In the genomic region with DNA sequence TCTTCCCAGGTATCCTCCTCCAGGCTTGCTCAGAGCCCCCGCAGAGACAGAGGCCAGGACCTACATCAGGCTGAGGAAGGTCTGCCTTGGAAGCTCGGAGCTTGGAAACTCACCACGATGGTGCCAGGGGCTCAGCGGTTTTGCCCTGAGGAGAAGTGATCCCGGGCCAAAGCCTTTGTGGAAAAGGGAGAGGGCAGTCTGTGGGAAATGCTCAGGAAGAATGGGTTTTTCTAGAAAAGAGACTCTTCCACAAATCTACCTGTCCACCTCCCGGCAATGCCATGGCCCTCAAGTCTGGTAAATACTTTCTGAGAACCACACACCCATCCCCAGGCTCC, we compare ENCODE assay signal across 21 cellular contexts. TPM values are rescaled to one million over a fixed set of nuclear protein-coding genes. Genes with fewer than 3 reads are reported as not detected.
DNase-seq lines count a peak whose midpoint lies in the region; ATAC-seq and TF ChIP-seq lines count a peak whose summit lies in the region.
"Had no signal": no experiment of that assay in that cellular context is flagged by ENCODE, and none has a peak within 500 bp of the region (broad histone marks: within the 10 kb centered on the region; RNA-seq: fewer than 3 reads in every experiment).

No MANE protein-coding gene starts in this region.

- no peak overlapping the region for H3K4me3 ChIP-seq in mucosa of descending colon
- H3K4me3 ChIP-seq: MG63, SJCRH30 had no signal

- peaks cover 87% of the 10 kb centered on the region for H3K4me1 Mint-ChIP-seq in activated naive CD4-positive, alpha-beta T cell treated with anti-CD3 and anti-CD28 coated beads, Interleukin-2, amount 50 U/mL, for 24 hours
- H3K4me1 Mint-ChIP-seq in effector memory CD8-positive, alpha-beta T cell (ENCODE audit: low read depth in 2 of 2): peaks cover 59 to 61% of the 10 kb centered on the region in 2 donors
- H3K4me1 Mint-ChIP-seq in stimulated activated effector memory CD8-positive, alpha-beta T cell treated with anti-CD3 and anti-CD28 coated beads, Interleukin-12 subunit alpha, Interleukin-12 subunit beta, amount 100 ng/mL, for 72 hours: peaks cover 57% of the 10 kb centered on the region

- no peaks in the 10 kb centered on the region for H3K9me3 ChIP-seq in mucosa of descending colon
- H3K9me3 ChIP-seq: MG63, SJCRH30 had no signal

- H3K4me1 ChIP-seq in mucosa of descending colon (ENCODE audit: low read depth): no peaks in the 10 kb centered on the region
- H3K4me1 ChIP-seq: SJCRH30 had no signal

- no peak for DNase-seq in activated naive CD4-positive, alpha-beta T cell treated with anti-CD3 and anti-CD28 coated beads, Interleukin-2, amount 50 U/mL, for 16 hours
- DNase-seq in D341Med (ENCODE audit: low spot score) (peak; percentile 3), mucosa of descending colon (no peak)
- no peak for DNase-seq in effector memory CD8-positive, alpha-beta T cell
- DNase-seq in stimulated activated effector memory CD8-positive, alpha-beta T cell treated with anti-CD3 and anti-CD28 coated beads, Interleukin-12 subunit alpha, Interleukin-12 subunit beta, amount 100 ng/mL, for 72 hours (ENCODE audit: low spot score in 2 of 2): no peak
- DNase-seq: AML-193, DMS 273 treated with DMSO at 0.1 percent for 48 hours, IMR-90, Karpas-422, MG63, NCI-H1092, NCI-H146, NCI-H2081, NCI-H510A, NCI-H774, PC-3, SJCRH30 had no signal

- H3K36me3 ChIP-seq in mucosa of descending colon (ENCODE audit: low read depth): no peaks in the 10 kb centered on the region
- H3K36me3 ChIP-seq: MG63, SJCRH30 had no signal

- H3K36me3 Mint-ChIP-seq in activated naive CD4-positive, alpha-beta T cell treated with anti-CD3 and anti-CD28 coated beads, Interleukin-2, amount 50 U/mL, for 24 hours: peaks cover 2% of the 10 kb centered on the region
- peaks cover 11% of the 10 kb centered on the region for H3K36me3 Mint-ChIP-seq in effector memory CD8-positive, alpha-beta T cell (ENCODE audit: insufficient read depth)
- H3K36me3 Mint-ChIP-seq in stimulated activated effector memory CD8-positive, alpha-beta T cell treated with anti-CD3 and anti-CD28 coated beads, Interleukin-12 subunit alpha, Interleukin-12 subunit beta, amount 100 ng/mL, for 72 hours: no peaks in the 10 kb centered on the region

- no peaks in the 10 kb centered on the region for H3K27me3 Mint-ChIP-seq in activated naive CD4-positive, alpha-beta T cell treated with anti-CD3 and anti-CD28 coated beads, Interleukin-2, amount 50 U/mL, for 24 hours
- H3K27me3 Mint-ChIP-seq in effector memory CD8-positive, alpha-beta T cell: peaks cover 0 to 7% of the 10 kb centered on the region in 2 donors

- peak overlapping the region; percentile 92 for H3K27ac Mint-ChIP-seq in activated naive CD4-positive, alpha-beta T cell treated with anti-CD3 and anti-CD28 coated beads, Interleukin-2, amount 50 U/mL, for 24 hours
- peak overlapping the region; percentile 97 to 99 for H3K27ac Mint-ChIP-seq in effector memory CD8-positive, alpha-beta T cell
- peak overlapping the region; percentile 87 for H3K27ac Mint-ChIP-seq in stimulated activated effector memory CD8-positive, alpha-beta T cell treated with anti-CD3 and anti-CD28 coated beads, Interleukin-12 subunit alpha, Interleukin-12 subunit beta, amount 100 ng/mL, for 72 hours

- H3K4me3 Mint-ChIP-seq in activated naive CD4-positive, alpha-beta T cell treated with anti-CD3 and anti-CD28 coated beads, Interleukin-2, amount 50 U/mL, for 24 hours: no peak overlapping the region
- peak overlapping the region in 1 of 2 donors; percentile 75 for H3K4me3 Mint-ChIP-seq in effector memory CD8-positive, alpha-beta T cell
- H3K4me3 Mint-ChIP-seq in stimulated activated effector memory CD8-positive, alpha-beta T cell treated with anti-CD3 and anti-CD28 coated beads, Interleukin-12 subunit alpha, Interleukin-12 subunit beta, amount 100 ng/mL, for 72 hours: no peak overlapping the region

- intact Hi-C loops in mucosa of descending colon (cut with DNase I, micrococcal nuclease): no loop called here

- no peak for ATAC-seq in effector memory CD8-positive, alpha-beta T cell (replicated peaks)
- ATAC-seq in stimulated activated effector memory CD8-positive, alpha-beta T cell treated with anti-CD3 and anti-CD28 coated beads, Interleukin-12 subunit alpha, Interleukin-12 subunit beta, amount 100 ng/mL, for 72 hours: no peak
- ATAC-seq in mucosa of descending colon (no peak), GM18861 (IDR thresholded peaks at IDR 0.05; ENCODE audit: unreplicated experiment) (no peak)
- ATAC-seq: PC-3 had no signal

- no peaks in the 10 kb centered on the region for H3K9me3 Mint-ChIP-seq in activated naive CD4-positive, alpha-beta T cell treated with anti-CD3 and anti-CD28 coated beads, Interleukin-2, amount 50 U/mL, for 24 hours
- peaks cover 2 to 9% of the 10 kb centered on the region in 2 donors for H3K9me3 Mint-ChIP-seq in effector memory CD8-positive, alpha-beta T cell
- no peaks in the 10 kb centered on the region for H3K9me3 Mint-ChIP-seq in stimulated activated effector memory CD8-positive, alpha-beta T cell treated with anti-CD3 and anti-CD28 coated beads, Interleukin-12 subunit alpha, Interleukin-12 subunit beta, amount 100 ng/mL, for 72 hours

- TF ChIP-seq CTCF in mucosa of descending colon (IDR thresholded peaks at IDR 0.05): no peak

RNA-seq across cellular contexts. Expression of a gene that starts 8.0 kb away (rescaled TPM):
- under 1 TPM in 1 of 3 donors, not detected in 2; 0.12 TPM for total RNA-seq in mucosa of descending colon
- total RNA-seq: H1, HT1080, IMR-90, PC-3, SJCRH30 had no signal

RNA-seq across cellular contexts. Expression of a gene that starts 25.7 kb away (rescaled TPM):
- total RNA-seq in mucosa of descending colon: not detected
- total RNA-seq: H1, HT1080, IMR-90, PC-3, SJCRH30 had no signal

RNA-seq across cellular contexts. Expression of a gene that starts 36.2 kb away (rescaled TPM):
- under 1 TPM; 0.35 to 0.89 (median 0.38) TPM for total RNA-seq in mucosa of descending colon
- total RNA-seq: H1, HT1080, IMR-90, PC-3, SJCRH30 had no signal

RNA-seq across cellular contexts. Expression of a gene that starts 42.8 kb away (rescaled TPM):
- total RNA-seq in mucosa of descending colon: not detected
- total RNA-seq: H1, HT1080, IMR-90, PC-3, SJCRH30 had no signal

RNA-seq across cellular contexts. Expression of a gene that starts 59.3 kb away (rescaled TPM):
- total RNA-seq in mucosa of descending colon: not detected
- total RNA-seq: H1, HT1080, IMR-90, PC-3, SJCRH30 had no signal
